Comparison of ENCODE assay signal across 1 cellular context in genomic region chr13:29497137-29497654, GRCh38.
TF ChIP-seq lines count a peak whose summit lies in the region.

No MANE protein-coding gene starts in this region.

TF ChIP-seq in GM23338, 12 proteins besides CTCF, POLR2A, EP300 and RAD21 (continued from another document):
- TF ChIP-seq EZH2 (IDR thresholded peaks at IDR 0.05; ENCODE audit: low read depth, unreplicated experiment) (no peak), JUNB (IDR thresholded peaks at IDR 0.05; ENCODE audit: unreplicated experiment) (no peak), ZNF331 (CRISPR knock-in tag; IDR thresholded peaks at IDR 0.05; ENCODE audit: low read depth) (no peak), REST (IDR thresholded peaks at IDR 0.05; ENCODE audit: unreplicated experiment) (no peak), ZNF114 (CRISPR knock-in tag; IDR thresholded peaks at IDR 0.05) (no peak)
